Comparison of ENCODE assay signal across 13 cellular contexts in genomic region chr11:1879342-1879940, GRCh38. TPM values are rescaled to one million over a fixed set of nuclear protein-coding genes. Genes with fewer than 3 reads are reported as not detected.
DNase-seq lines count a peak whose midpoint lies in the region; ATAC-seq and TF ChIP-seq lines count a peak whose summit lies in the region.
"Had no signal": no experiment of that assay in that cellular context is flagged by ENCODE, and none has a peak within 500 bp of the region (broad histone marks: within the 10 kb centered on the region; RNA-seq: fewer than 3 reads in every experiment).

No MANE protein-coding gene starts in this region.

- H3K27ac Mint-ChIP-seq in activated T-cell treated with anti-CD3 and anti-CD28 coated beads, Interleukin-2, amount 50 U/mL, for 24 hours, result no peak overlapping the region
- H3K27ac Mint-ChIP-seq: activated T-helper 2 cell treated with anti-CD3 and anti-CD28 coated beads, Interferon-gamma antibody, Interleukin-2, Interleukin-4, amounts not matched to agents 10 μg/mL and 5 μg/mL and 100 μg/mL, durations not matched to agents 14 hours and 24 hours and 36 hours had no signal

- H3K4me1 Mint-ChIP-seq in activated T-cell treated with anti-CD3 and anti-CD28 coated beads, Interleukin-2, amount 50 U/mL, for 24 hours (ENCODE audit: low read depth), result peaks cover 24% of the 10 kb centered on the region

- WGBS in neuronal stem cell (ENCODE audit: extremely low coverage in 2 of 2, insufficient read length in 2 of 2, insufficient replicate concordance in 1 of 2), 2 donors, result no CpG with 5 or more reads among the region's 13 CpGs
- 66 to 79% methylated on average over 2 to 9 of the region's 13 CpGs for WGBS in transverse colon (ENCODE audit: low coverage in 1 of 2), 2 donors

- peak overlapping the region; percentile 87 for H2BK120ac ChIP-seq in neuronal stem cell (ENCODE audit: low read depth, low read length)

- H3K27me3 ChIP-seq in neuronal stem cell (ENCODE audit: control insufficient read depth in 3 of 3, insufficient read depth in 3 of 3, low read depth in 1 of 3, low read length in 3 of 3), result peaks cover 0 to 3% (median 0%) of the 10 kb centered on the region in 3 experiments
- no peaks in the 10 kb centered on the region for H3K27me3 ChIP-seq in transverse colon

- peak overlapping the region; percentile 95 for H2AK5ac ChIP-seq in neuronal stem cell (ENCODE audit: low read depth, low read length)

- H3K36me3 ChIP-seq in neuronal stem cell (replicated peaks in 1 of 2; ENCODE audit: control insufficient read depth in 2 of 2, insufficient read depth in 2 of 2, low read length in 2 of 2), result no peaks in the 10 kb centered on the region
- no peaks in the 10 kb centered on the region for H3K36me3 ChIP-seq in transverse colon

- H3K18ac ChIP-seq in neuronal stem cell (ENCODE audit: low read length), result peak overlapping the region; percentile 78

- H3K4me1 ChIP-seq in neuronal stem cell (ENCODE audit: control insufficient read depth in 2 of 2, insufficient read depth in 1 of 2, low read depth in 1 of 2, low read length in 2 of 2) (peaks cover 5 to 7% of the 10 kb centered on the region in 2 donors), transverse colon (peaks cover 0 to 66% (median 17%) of the 10 kb centered on the region in 4 donors)

- peak overlapping the region; percentile 90 for H2BK15ac ChIP-seq in neuronal stem cell (ENCODE audit: low read length)

- no peak for TF ChIP-seq EP300 in transverse colon (IDR thresholded peaks at IDR 0.05; ENCODE audit: low read depth)

- intact Hi-C loops in transverse colon (cut with DNase I; ENCODE audit: low total_unique reads), result no loop called here

- H3K4ac ChIP-seq in neuronal stem cell (ENCODE audit: low read length), result no peak overlapping the region

- no peak overlapping the region for H4K91ac ChIP-seq in neuronal stem cell (ENCODE audit: low read depth, low read length, poor library complexity)

- no peaks in the 10 kb centered on the region for H3K79me1 ChIP-seq in neuronal stem cell (ENCODE audit: low read depth, low read length)

- peak overlapping the region; percentile 91 for H3K23ac ChIP-seq in neuronal stem cell (ENCODE audit: low read depth, low read length, poor library complexity)

- H2AFZ ChIP-seq in neuronal stem cell (ENCODE audit: low read length), result peak overlapping the region; percentile 70

- H3K9me3 Mint-ChIP-seq in activated T-cell treated with anti-CD3 and anti-CD28 coated beads, Interleukin-2, amount 50 U/mL, for 24 hours, result no peaks in the 10 kb centered on the region
- H3K9me3 Mint-ChIP-seq: activated T-helper 2 cell treated with anti-CD3 and anti-CD28 coated beads, Interferon-gamma antibody, Interleukin-2, Interleukin-4, amounts not matched to agents 10 μg/mL and 5 μg/mL and 100 μg/mL, durations not matched to agents 14 hours and 24 hours and 36 hours had no signal

- TF ChIP-seq POLR2A in transverse colon (IDR thresholded peaks at IDR 0.05), result no peak

- no peak for TF ChIP-seq CTCF in transverse colon (IDR thresholded peaks at IDR 0.05)

- peak overlapping the region; percentile 72 for H3K9ac ChIP-seq in neuronal stem cell (ENCODE audit: low read depth, low read length, poor library complexity)

- H3K4me2 ChIP-seq in neuronal stem cell (ENCODE audit: insufficient read depth, low read length, poor library complexity, severe bottlenecking), result no peak overlapping the region

- DNase-seq in activated T-cell treated with anti-CD3 and anti-CD28 coated beads, Interleukin-2, amount 50 U/mL, for 24 hours, result peak; percentile 30
- DNase-seq in activated T-cell treated with anti-CD3 and anti-CD28 coated beads for 4 hours (no peak), neuronal stem cell (ENCODE audit: low spot score) (no peak), transverse colon (no peak), HCEC 1CT (no peak), dermis blood vessel endothelial cell (no peak)
- DNase-seq in stimulated activated CD4-positive, alpha-beta T cell treated with anti-CD3 and anti-CD28 coated beads, Interleukin-4, amount 100 ng/mL, for 1 hour, result no peak
- DNase-seq: ACHN, caudate nucleus, NCI-H2107 had no signal

- in situ Hi-C loops in transverse colon (cut with MboI; ENCODE audit: low pct_ligation_motif_present in 1 of 4, low pct_unique_long_range_greater_than_20kb in 1 of 4, low sequenced_read_pairs in 3 of 4), result no loop called here

- H3K27me3 Mint-ChIP-seq in activated T-cell treated with anti-CD3 and anti-CD28 coated beads, Interleukin-2, amount 50 U/mL, for 24 hours, result no peaks in the 10 kb centered on the region

- H3K27ac ChIP-seq in neuronal stem cell (replicated peaks; ENCODE audit: low read length) (no peak overlapping the region), transverse colon (peak overlapping the region; percentile 60 to 74 (median 67))

- peak overlapping the region; percentile 23 for H4K8ac ChIP-seq in neuronal stem cell (ENCODE audit: low read depth, low read length)

- H3K9me3 ChIP-seq in neuronal stem cell (replicated peaks in 1 of 2; ENCODE audit: control insufficient read depth in 2 of 2, insufficient read depth in 1 of 2, low read depth in 1 of 2, low read length in 2 of 2) (no peaks in the 10 kb centered on the region), transverse colon (no peaks in the 10 kb centered on the region)

- peaks cover 5% of the 10 kb centered on the region for H3K36me3 Mint-ChIP-seq in activated T-cell treated with anti-CD3 and anti-CD28 coated beads, Interleukin-2, amount 50 U/mL, for 24 hours (ENCODE audit: low read depth)

- H3K14ac ChIP-seq in neuronal stem cell (ENCODE audit: low read length), result no peak overlapping the region

- H3K4me3 ChIP-seq in neuronal stem cell (ENCODE audit: low read length in 2 of 2) (no peak overlapping the region), transverse colon (no peak overlapping the region)

- peak overlapping the region; percentile 90 for H2BK12ac ChIP-seq in neuronal stem cell (ENCODE audit: low read length)

- H2BK5ac ChIP-seq in neuronal stem cell (ENCODE audit: low read length), result peak overlapping the region; percentile 84

- H3K4me3 Mint-ChIP-seq in activated T-cell treated with anti-CD3 and anti-CD28 coated beads, Interleukin-2, amount 50 U/mL, for 24 hours, result no peak overlapping the region

- ATAC-seq in esophagus mucosa, result peak; percentile 3

RNA-seq across cellular contexts. Expression of gene PRR33, which starts 12.3 kb away (rescaled TPM):
- total RNA-seq in esophagus mucosa (not detected), transverse colon (not detected), dermis blood vessel endothelial cell (not detected in 2 replicates)
- polyA plus RNA-seq in neuronal stem cell (2013, experiment 1 of 2), result not detected
- not detected for polyA plus RNA-seq in neuronal stem cell (2013, experiment 2 of 2)
- total RNA-seq: mononuclear cell had no signal

RNA-seq across cellular contexts. Expression of gene LSP1, which starts 26.6 kb away (rescaled TPM):
- total RNA-seq in esophagus mucosa, result 18.8 TPM
- 0.13 TPM for polyA plus RNA-seq in neuronal stem cell (2013, experiment 1 of 2)
- polyA plus RNA-seq in neuronal stem cell (2013, experiment 2 of 2), result 0.73 TPM
- 10 to 100 TPM; 12.3 to 69.6 (median 23.2) TPM for total RNA-seq in transverse colon
- 0.42 TPM in 1 of 2 replicates, not detected in the other for total RNA-seq in dermis blood vessel endothelial cell

RNA-seq across cellular contexts. Expression of gene TNNT3, which starts 40.1 kb away (rescaled TPM):
- 0.40 TPM for total RNA-seq in esophagus mucosa
- polyA plus RNA-seq in neuronal stem cell (2013, experiment 1 of 2), result 0.49 TPM
- polyA plus RNA-seq in neuronal stem cell (2013, experiment 2 of 2), result 0.32 TPM
- total RNA-seq in transverse colon, result 1 to 10 TPM in 2 of 4 donors, not detected in 2; 1.9 to 3.3 TPM
- not detected in 2 replicates for total RNA-seq in dermis blood vessel endothelial cell

RNA-seq across cellular contexts. Expression of gene TNNI2, which starts 40.7 kb away (rescaled TPM):
- total RNA-seq in esophagus mucosa, result 4.4 TPM
- 0.13 TPM for polyA plus RNA-seq in neuronal stem cell (2013, experiment 1 of 2)
- not detected for polyA plus RNA-seq in neuronal stem cell (2013, experiment 2 of 2)
- 10 to 100 TPM in 1 of 4 donors, 1 to 10 TPM in 1, not detected in 2; 3.5 to 35.9 TPM for total RNA-seq in transverse colon
- not detected in 2 replicates for total RNA-seq in dermis blood vessel endothelial cell

RNA-seq across cellular contexts. Expression of gene SYT8, which starts 44.7 kb away (rescaled TPM):
- total RNA-seq in esophagus mucosa, result 22.4 TPM
- polyA plus RNA-seq in neuronal stem cell (2013, experiment 1 of 2), result not detected
- not detected for polyA plus RNA-seq in neuronal stem cell (2013, experiment 2 of 2)
- total RNA-seq in transverse colon, result 1 to 10 TPM in 2 of 4 donors, not detected in 2; 1.4 to 4.1 TPM
- not detected in 2 replicates for total RNA-seq in dermis blood vessel endothelial cell
- total RNA-seq: activated T-helper 2 cell treated with anti-CD3 and anti-CD28 coated beads, Interferon-gamma antibody, Interleukin-2, Interleukin-4, amounts not matched to agents 10 μg/mL and 5 μg/mL and 100 μg/mL, durations not matched to agents 14 hours and 24 hours and 36 hours; mononuclear cell had no signal
